In genomic region chr6:3231213-3232016, GRCh38 we compare ENCODE assay signal across 1 cellular context.
TF ChIP-seq lines count a peak whose summit lies in the region.

No MANE protein-coding gene starts in this region.

TF ChIP-seq in HepG2, 621 proteins besides CTCF, POLR2A, EP300 and RAD21 (continued from another document):
- TF ChIP-seq PRDM15 (CRISPR knock-in tag; IDR thresholded peaks at IDR 0.05) (no peak), PITX1 (CRISPR knock-in tag; IDR thresholded peaks at IDR 0.05) (peak; percentile 61), ZFX (CRISPR knock-in tag; IDR thresholded peaks at IDR 0.05; ENCODE audit: low read depth) (peak; percentile 49; the same call in 1 of the 2 replicates), CBX1 (IDR thresholded peaks at IDR 0.05; ENCODE audit: low read depth) (no peak), ZFYVE20 (CRISPR knock-in tag; IDR thresholded peaks at IDR 0.05; ENCODE audit: borderline replicate concordance, low read depth) (no peak), ZNF598 (CRISPR knock-in tag; IDR thresholded peaks at IDR 0.05; ENCODE audit: borderline replicate concordance) (0 out of 2 replicates have a peak, but pooled peaks have one; percentile 43)
